9 cellular contexts compared by ENCODE assay signal in the genomic region with DNA sequence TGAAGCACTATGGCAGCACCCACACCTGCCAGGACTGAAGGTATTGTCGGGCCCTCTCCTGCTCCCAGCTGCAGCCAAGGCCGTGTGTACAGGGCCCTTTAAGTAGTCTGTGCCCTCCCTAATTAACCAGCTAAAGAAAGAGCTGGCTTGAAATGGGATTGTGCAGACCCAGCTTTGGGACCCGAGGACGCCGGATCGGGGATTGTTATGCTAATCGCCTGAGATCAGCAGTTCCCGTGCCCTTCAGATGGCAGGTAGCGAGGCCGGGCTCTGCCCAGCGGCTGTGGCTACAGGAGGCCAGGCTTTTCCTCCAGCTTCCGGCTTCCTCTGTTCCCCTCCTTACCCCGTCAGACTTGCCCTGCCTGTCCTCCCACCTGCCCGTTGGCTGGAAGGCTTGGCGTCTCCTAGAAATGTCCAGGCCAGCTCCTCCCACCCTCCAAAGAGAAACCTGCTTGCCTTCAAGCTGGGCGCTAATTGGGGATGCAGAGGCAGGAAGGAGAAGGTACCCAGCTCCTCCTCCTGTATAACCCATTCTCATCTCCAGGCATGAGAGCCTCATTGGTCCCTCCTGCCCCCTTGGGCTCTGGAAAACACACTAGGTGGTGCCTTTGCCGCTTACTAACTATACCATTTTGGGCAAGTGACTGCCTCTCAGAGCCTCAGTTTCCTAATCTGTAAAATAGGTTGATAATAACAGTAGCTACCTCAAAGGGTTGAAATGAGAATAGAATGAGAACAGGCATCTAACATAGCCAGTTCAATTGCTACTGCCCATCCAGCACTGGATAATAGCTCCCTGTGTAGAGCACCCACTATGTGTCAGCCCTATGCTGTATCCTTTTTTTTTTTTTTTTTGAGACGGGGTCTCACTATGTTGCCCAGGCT. TPM values are rescaled to one million over a fixed set of nuclear protein-coding genes. Genes with fewer than 3 reads are reported as not detected.
DNase-seq lines count a peak whose midpoint lies in the region; ATAC-seq, FAIRE-seq and TF ChIP-seq lines count a peak whose summit lies in the region.
"Had no signal": no experiment of that assay in that cellular context is flagged by ENCODE, and none has a peak within 500 bp of the region (broad histone marks: within the 10 kb centered on the region; RNA-seq: fewer than 3 reads in every experiment).

No MANE protein-coding gene starts in this region.

- H3K4me2 ChIP-seq in keratinocyte (ENCODE audit: control insufficient read depth, extremely low read depth, insufficient read depth, low read depth, low read length): peak overlapping the region; percentile 61

- intact Hi-C loops in upper lobe of right lung (cut with DNase I): no loop called here

- H3K4me1 ChIP-seq in keratinocyte (ENCODE audit: control insufficient read depth, extremely low read depth, insufficient read depth, low read length) (peaks cover 7% of the 10 kb centered on the region), upper lobe of right lung (no peaks in the 10 kb centered on the region)

- no peaks in the 10 kb centered on the region for H3K9me3 Mint-ChIP-seq in activated naive CD8-positive, alpha-beta T cell treated with anti-CD3 and anti-CD28 coated beads, Interleukin-2, amount 10 ng/mL, durations not matched to agents 7 days and 5 days
- H3K9me3 Mint-ChIP-seq in activated naive CD8-positive, alpha-beta T cell treated with anti-CD3 and anti-CD28 coated beads for 36 hours: no peaks in the 10 kb centered on the region

- no peaks in the 10 kb centered on the region for H3K79me2 ChIP-seq in keratinocyte (ENCODE audit: control insufficient read depth, insufficient read depth, low read length)

- no peak overlapping the region for H3K4me3 ChIP-seq in keratinocyte (ENCODE audit: control insufficient read depth in 2 of 3, extremely low read depth in 1 of 3, insufficient read depth in 2 of 3, low read depth in 1 of 3, low read length in 3 of 3)
- no peak overlapping the region for H3K4me3 ChIP-seq in upper lobe of right lung

- ATAC-seq in activated naive CD8-positive, alpha-beta T cell treated with anti-CD3 and anti-CD28 coated beads, Interleukin-2, amount 10 ng/mL, durations not matched to agents 7 days and 5 days (ENCODE audit: low read depth): peak; percentile 36
- ATAC-seq in upper lobe of right lung: peak; percentile 96

- peaks cover 4% of the 10 kb centered on the region for H3K4me1 Mint-ChIP-seq in activated naive CD8-positive, alpha-beta T cell treated with anti-CD3 and anti-CD28 coated beads, Interleukin-2, amount 10 ng/mL, durations not matched to agents 7 days and 5 days
- H3K4me1 Mint-ChIP-seq in activated naive CD8-positive, alpha-beta T cell treated with anti-CD3 and anti-CD28 coated beads for 36 hours: peaks cover 6% of the 10 kb centered on the region

- no peak for TF ChIP-seq CTCF in keratinocyte (optimal IDR thresholded peaks at IDR 0.05 in 1 of 3, IDR thresholded peaks at IDR 0.05 in 1 of 3, conservative IDR thresholded peaks at IDR 0.05 in 1 of 3; ENCODE audit: extremely low read depth in 1 of 3, insufficient read depth in 2 of 3, low read length in 3 of 3)
- no peak for TF ChIP-seq CTCF in upper lobe of right lung (IDR thresholded peaks at IDR 0.05)

- FAIRE-seq in keratinocyte (lab: Jason Lieb, UNC): no peak

- peak overlapping the region; percentile 44 for H3K4me3 Mint-ChIP-seq in activated naive CD8-positive, alpha-beta T cell treated with anti-CD3 and anti-CD28 coated beads, Interleukin-2, amount 10 ng/mL, durations not matched to agents 7 days and 5 days
- H3K4me3 Mint-ChIP-seq in activated naive CD8-positive, alpha-beta T cell treated with anti-CD3 and anti-CD28 coated beads for 36 hours: no peak overlapping the region

- dilution Hi-C loops in keratinocyte (cut with MboI; ENCODE audit: extremely low pct_ligation_motif_present, low sequenced_read_pairs): no loop called here

- H3K9me3 ChIP-seq in keratinocyte (ENCODE audit: control insufficient read depth, low read depth, low read length) (no peaks in the 10 kb centered on the region), upper lobe of right lung (no peaks in the 10 kb centered on the region)

- no peaks in the 10 kb centered on the region for H3K36me3 Mint-ChIP-seq in activated naive CD8-positive, alpha-beta T cell treated with anti-CD3 and anti-CD28 coated beads, Interleukin-2, amount 10 ng/mL, durations not matched to agents 7 days and 5 days
- no peaks in the 10 kb centered on the region for H3K36me3 Mint-ChIP-seq in activated naive CD8-positive, alpha-beta T cell treated with anti-CD3 and anti-CD28 coated beads for 36 hours

- H3K9me1 ChIP-seq in keratinocyte (ENCODE audit: control insufficient read depth, extremely low read depth, insufficient read depth, low read length): no peaks in the 10 kb centered on the region

- POLR2A ChIA-PET in activated naive CD8-positive, alpha-beta T cell treated with anti-CD3 and anti-CD28 coated beads, Interleukin-2, amount 10 ng/mL, durations not matched to agents 7 days and 5 days (lab: Charles Lee): interaction anchor here (0.5 kb wide), 1 partner anchor 10 kb away, joined by 4 read pairs; no protein-coding TSS in a partner anchor

- H3K27ac Mint-ChIP-seq in activated naive CD8-positive, alpha-beta T cell treated with anti-CD3 and anti-CD28 coated beads, Interleukin-2, amount 10 ng/mL, durations not matched to agents 7 days and 5 days: peak overlapping the region; percentile 51
- H3K27ac Mint-ChIP-seq in activated naive CD8-positive, alpha-beta T cell treated with anti-CD3 and anti-CD28 coated beads for 36 hours: no peak overlapping the region

- no peaks in the 10 kb centered on the region for H4K20me1 ChIP-seq in keratinocyte (ENCODE audit: control insufficient read depth, extremely low read depth, insufficient read depth, low read length)

- no peak for DNase-seq in activated naive CD8-positive, alpha-beta T cell treated with anti-CD3 and anti-CD28 coated beads, Interleukin-2, amount 10 ng/mL, durations not matched to agents 7 days and 5 days
- no peak for DNase-seq in activated naive CD8-positive, alpha-beta T cell treated with anti-CD3 and anti-CD28 coated beads for 36 hours
- peak; percentile 53 to 78 for DNase-seq in SHP77 (lab: John Stamatoyannopoulos, UW)
- DNase-seq in keratinocyte (ENCODE audit: low read depth, low spot score): no peak
- peak; percentile 82 for DNase-seq in upper lobe of right lung
- DNase-seq in globus pallidus (ENCODE audit: low spot score): no peak
- DNase-seq in AG20443 (ENCODE audit: low spot score): no peak
- no peak for DNase-seq in epidermal melanocyte (ENCODE audit: insufficient read length, low spot score)
- DNase-seq: activated effector memory CD4-positive, alpha-beta T cell treated with anti-CD3 and anti-CD28 coated beads, Interleukin-2, amount 50 U/mL, for 16 hours had no signal

- H3K27me3 ChIP-seq in keratinocyte (ENCODE audit: control insufficient read depth, extremely low read depth, insufficient read depth, low read length) (peaks cover 2% of the 10 kb centered on the region), upper lobe of right lung (peaks cover 10% of the 10 kb centered on the region)

- peak overlapping the region; percentile 90 for H2AFZ ChIP-seq in keratinocyte (ENCODE audit: control insufficient read depth, low read length)

- H3K36me3 ChIP-seq in keratinocyte (ENCODE audit: control insufficient read depth in 2 of 2, extremely low read depth in 1 of 2, insufficient read depth in 2 of 2, low read length in 2 of 2) (no peaks in the 10 kb centered on the region), upper lobe of right lung (no peaks in the 10 kb centered on the region)

- H3K9ac ChIP-seq in keratinocyte (ENCODE audit: control insufficient read depth, extremely low read depth, insufficient read depth, low read length): peak overlapping the region; percentile 5

- H3K27me3 Mint-ChIP-seq in activated naive CD8-positive, alpha-beta T cell treated with anti-CD3 and anti-CD28 coated beads, Interleukin-2, amount 10 ng/mL, durations not matched to agents 7 days and 5 days: peaks cover 38% of the 10 kb centered on the region
- peaks cover 48% of the 10 kb centered on the region for H3K27me3 Mint-ChIP-seq in activated naive CD8-positive, alpha-beta T cell treated with anti-CD3 and anti-CD28 coated beads for 36 hours

- no peak overlapping the region for H3K27ac ChIP-seq in keratinocyte (ENCODE audit: control insufficient read depth, insufficient read depth, low read length)
- no peak overlapping the region for H3K27ac ChIP-seq in upper lobe of right lung

RNA-seq across cellular contexts. Expression of a gene that starts 25.8 kb away (rescaled TPM):
- total RNA-seq in activated naive CD8-positive, alpha-beta T cell treated with anti-CD3 and anti-CD28 coated beads, Interleukin-2, amount 10 ng/mL, durations not matched to agents 7 days and 5 days: not detected
- 1 to 10 TPM in 1 of 2 experiments, under 1 TPM in 1; 0.60 to 1.7 TPM for total RNA-seq in activated naive CD8-positive, alpha-beta T cell treated with anti-CD3 and anti-CD28 coated beads for 36 hours
- not detected in 3 replicates for polyA plus RNA-seq in keratinocyte
- not detected for polyA plus RNA-seq in keratinocyte (2011; ENCODE audit: low read depth)
- not detected in 2 replicates for polyA plus RNA-seq in keratinocyte (2011; cell fraction: cytosol; rRNA removed)
- not detected in 2 replicates for polyA plus RNA-seq in keratinocyte (2011; cell fraction: nucleus; rRNA removed)
- polyA plus RNA-seq in keratinocyte (2012; ENCODE audit: low replicate concordance): 0.10 TPM in 1 of 2 replicates, not detected in the other
- not detected in 3 replicates for polyA minus RNA-seq in keratinocyte
- not detected for polyA minus RNA-seq in keratinocyte (2011; cell fraction: cytosol; rRNA and poly(A)+ RNA removed)
- not detected in 2 replicates for polyA minus RNA-seq in keratinocyte (2011; cell fraction: nucleus; rRNA and poly(A)+ RNA removed)
- total RNA-seq in upper lobe of right lung: 0.46 TPM

RNA-seq across cellular contexts. Expression of a gene that starts 43.2 kb away (rescaled TPM):
- 100 to 1,000 TPM; 248 to 276 TPM for total RNA-seq in activated naive CD8-positive, alpha-beta T cell treated with anti-CD3 and anti-CD28 coated beads, Interleukin-2, amount 10 ng/mL, durations not matched to agents 7 days and 5 days
- total RNA-seq in activated naive CD8-positive, alpha-beta T cell treated with anti-CD3 and anti-CD28 coated beads for 36 hours: 100 to 1,000 TPM; 449 to 455 TPM
- 584 to 976 TPM (median 663 TPM) in 3 replicates for polyA plus RNA-seq in keratinocyte
- 206 TPM for polyA plus RNA-seq in keratinocyte (2011; ENCODE audit: low read depth)
- 447 and 487 TPM in 2 replicates for polyA plus RNA-seq in keratinocyte (2011; cell fraction: cytosol; rRNA removed)
- 810 and 833 TPM in 2 replicates for polyA plus RNA-seq in keratinocyte (2011; cell fraction: nucleus; rRNA removed)
- 607 and 624 TPM in 2 replicates for polyA plus RNA-seq in keratinocyte (2012; ENCODE audit: low replicate concordance)
- 243 to 392 TPM (median 319 TPM) in 3 replicates for polyA minus RNA-seq in keratinocyte
- 450 TPM for polyA minus RNA-seq in keratinocyte (2011; cell fraction: cytosol; rRNA and poly(A)+ RNA removed)
- 189 and 227 TPM in 2 replicates for polyA minus RNA-seq in keratinocyte (2011; cell fraction: nucleus; rRNA and poly(A)+ RNA removed)
- total RNA-seq in upper lobe of right lung: 258 TPM

RNA-seq across cellular contexts. Expression of a gene that starts 51.5 kb away (rescaled TPM):
- total RNA-seq in activated naive CD8-positive, alpha-beta T cell treated with anti-CD3 and anti-CD28 coated beads, Interleukin-2, amount 10 ng/mL, durations not matched to agents 7 days and 5 days: 10 to 100 TPM; 23.8 to 24.0 TPM
- 10 to 100 TPM; 64.2 to 64.6 TPM for total RNA-seq in activated naive CD8-positive, alpha-beta T cell treated with anti-CD3 and anti-CD28 coated beads for 36 hours
- polyA plus RNA-seq in keratinocyte: 37.3 to 71.1 TPM (median 46.7 TPM) in 3 replicates
- polyA plus RNA-seq in keratinocyte (2011; ENCODE audit: low read depth): 41.6 TPM
- 44.6 and 82.5 TPM in 2 replicates for polyA plus RNA-seq in keratinocyte (2011; cell fraction: cytosol; rRNA removed)
- polyA plus RNA-seq in keratinocyte (2011; cell fraction: nucleus; rRNA removed): 16.5 and 23.3 TPM in 2 replicates
- polyA plus RNA-seq in keratinocyte (2012; ENCODE audit: low replicate concordance): 51.1 and 90.3 TPM in 2 replicates
- polyA minus RNA-seq in keratinocyte: 1.9 to 18.9 TPM (median 10.4 TPM) in 3 replicates
- polyA minus RNA-seq in keratinocyte (2011; cell fraction: cytosol; rRNA and poly(A)+ RNA removed): 24.0 TPM
- 5.1 and 6.7 TPM in 2 replicates for polyA minus RNA-seq in keratinocyte (2011; cell fraction: nucleus; rRNA and poly(A)+ RNA removed)
- 21.1 TPM for total RNA-seq in upper lobe of right lung

RNA-seq across cellular contexts. Expression of a gene that starts 51.5 kb away (rescaled TPM):
- 10 to 100 TPM; 26.4 to 31.3 TPM for total RNA-seq in activated naive CD8-positive, alpha-beta T cell treated with anti-CD3 and anti-CD28 coated beads, Interleukin-2, amount 10 ng/mL, durations not matched to agents 7 days and 5 days
- total RNA-seq in activated naive CD8-positive, alpha-beta T cell treated with anti-CD3 and anti-CD28 coated beads for 36 hours: 10 to 100 TPM; 25.0 to 30.5 TPM
- polyA plus RNA-seq in keratinocyte: 14.7 to 22.4 TPM (median 19.2 TPM) in 3 replicates
- 10.1 TPM for polyA plus RNA-seq in keratinocyte (2011; ENCODE audit: low read depth)
- 14.1 and 22.7 TPM in 2 replicates for polyA plus RNA-seq in keratinocyte (2011; cell fraction: cytosol; rRNA removed)
- 14.3 and 19.4 TPM in 2 replicates for polyA plus RNA-seq in keratinocyte (2011; cell fraction: nucleus; rRNA removed)
- polyA plus RNA-seq in keratinocyte (2012; ENCODE audit: low replicate concordance): 10.9 and 12.7 TPM in 2 replicates
- 12.0 to 41.1 TPM (median 14.0 TPM) in 3 replicates for polyA minus RNA-seq in keratinocyte
- 10.4 TPM for polyA minus RNA-seq in keratinocyte (2011; cell fraction: cytosol; rRNA and poly(A)+ RNA removed)
- 5.2 and 14.7 TPM in 2 replicates for polyA minus RNA-seq in keratinocyte (2011; cell fraction: nucleus; rRNA and poly(A)+ RNA removed)
- total RNA-seq in upper lobe of right lung: 29.3 TPM

Comparison
In these comparisons a context has a peak if more than half of its experiments do, and no peak if none do; other contexts are left out.
1. DNase-seq: peak in SHP77 (2 of 2) and upper lobe of right lung (single experiment); none in activated naive CD8-positive, alpha-beta T cell treated with anti-CD3 and anti-CD28 coated beads, Interleukin-2, amount 10 ng/mL, durations not matched to agents 7 days and 5 days (single experiment), activated naive CD8-positive, alpha-beta T cell treated with anti-CD3 and anti-CD28 coated beads for 36 hours (single experiment), keratinocyte (single experiment), globus pallidus (single experiment), AG20443 (single experiment) and epidermal melanocyte (single experiment).